ENCODE assay signal across 18 cellular contexts in the genomic region with DNA sequence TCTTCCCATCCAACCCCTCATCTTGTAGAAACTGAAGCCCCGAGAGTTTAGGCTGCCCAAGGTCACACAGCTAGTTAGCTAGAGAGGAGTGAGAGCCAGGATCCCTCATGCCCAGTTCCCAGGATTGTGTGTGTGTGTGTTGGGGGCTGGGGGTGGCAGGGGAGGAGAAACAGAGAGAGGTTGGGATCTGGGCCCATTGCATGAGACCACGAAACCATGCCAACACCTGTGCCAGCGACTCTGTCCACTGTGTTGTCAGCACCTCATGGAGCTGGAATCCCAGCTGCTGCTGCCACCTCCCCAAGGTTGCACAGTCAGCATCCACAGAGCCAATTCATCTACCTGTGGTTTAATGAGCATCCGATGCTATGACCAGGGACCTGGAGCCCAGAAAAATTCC.
A peak's percentile ranks its signal among the peaks of the same experiment; 100 is the strongest.
DNase-seq lines count a peak whose midpoint lies in the region; FAIRE-seq and TF ChIP-seq lines count a peak whose summit lies in the region.
"Had no signal": no experiment of that assay in that cellular context is flagged by ENCODE, and none has a peak within 500 bp of the region (broad histone marks: within the 10 kb centered on the region; RNA-seq: fewer than 3 reads in every experiment).

No MANE protein-coding gene starts in this region.

- FAIRE-seq in bronchial epithelial cell (lab: Jason Lieb, UNC) (peak; percentile 55), GM12891 (lab: Jason Lieb, UNC) (no peak)
- FAIRE-seq: A549, D721Med, G401.6, GM12892, GM18507 had no signal

- no peaks in the 10 kb centered on the region for H3K36me3 ChIP-seq in bronchial epithelial cell (ENCODE audit: control insufficient read depth, insufficient read depth, low read length)
- H3K36me3 ChIP-seq: BLaER1 treated with 17β-estradiol and CSF1 and Interleukin-3, amounts not matched to agents 10 nM and 100 nM had no signal

- no peak for TF ChIP-seq CTCF in bronchial epithelial cell (IDR thresholded peaks at IDR 0.05; ENCODE audit: insufficient read depth, low read length, severe bottlenecking)

- H3K27me3 ChIP-seq in bronchial epithelial cell (ENCODE audit: control insufficient read depth, insufficient read depth, low read length) = no peaks in the 10 kb centered on the region
- H3K27me3 ChIP-seq: BLaER1 treated with 17β-estradiol and CSF1 and Interleukin-3, amounts not matched to agents 10 nM and 100 nM had no signal

- no peak overlapping the region for H3K4me3 ChIP-seq in bronchial epithelial cell (ENCODE audit: low read depth, low read length)
- H3K4me3 ChIP-seq: A549; BLaER1 treated with 17β-estradiol and CSF1 and Interleukin-3, amounts not matched to agents 10 nM and 100 nM had no signal

- no peak for TF ChIP-seq POLR2A in GM12891 (IDR thresholded peaks at IDR 0.05; ENCODE audit: low read depth, low read length)

- DNase-seq in DMS79 treated with DMSO at 0.1 percent for 48 hours (lab: John Stamatoyannopoulos, UW) (peak; percentile 50), DMS79 (lab: John Stamatoyannopoulos, UW) (no peak), RPMI8226 (peak; percentile 21), bronchial epithelial cell (ENCODE audit: low read depth) (no peak), GM12891 (ENCODE audit: insufficient read length, low spot score) (no peak), NCI-H187 treated with DMSO at 0.1 percent for 48 hours (lab: John Stamatoyannopoulos, UW) (no peak)
- DNase-seq: AML-193; Caco-2; Calu3; CD4-positive, alpha-beta T cell; CD8-positive, alpha-beta T cell; GF-D8 had no signal

TF ChIP-seq in GM12891, 5 proteins besides CTCF, POLR2A, EP300 and RAD21:
- TF ChIP-seq POLR2AphosphoS5 (IDR thresholded peaks at IDR 0.05; ENCODE audit: low read depth, low read length) (no peak), SPI1 (IDR thresholded peaks at IDR 0.05; ENCODE audit: low read depth, low read length) (no peak), TAF1 (IDR thresholded peaks at IDR 0.05; ENCODE audit: low read depth, low read length) (no peak), POU2F2 (IDR thresholded peaks at IDR 0.05; ENCODE audit: low read depth, low read length) (no peak), PAX5 (IDR thresholded peaks at IDR 0.05; ENCODE audit: insufficient read depth, low read length, severe bottlenecking) (no peak)

Comparison
In these comparisons a context has a peak if more than half of its experiments do, and no peak if none do; other contexts are left out.
1. DNase-seq: peak in DMS79 treated with DMSO at 0.1 percent for 48 hours (single experiment) and RPMI8226 (single experiment); none in DMS79 (single experiment), bronchial epithelial cell (single experiment), GM12891 (single experiment) and NCI-H187 treated with DMSO at 0.1 percent for 48 hours (single experiment).